23 cellular contexts compared by ENCODE assay signal in genomic region chr21:46062471-46063211, GRCh38. TPM values are rescaled to one million over a fixed set of nuclear protein-coding genes. Genes with fewer than 3 reads are reported as not detected.
DNase-seq lines count a peak whose midpoint lies in the region; ATAC-seq and TF ChIP-seq lines count a peak whose summit lies in the region.
"Had no signal": no experiment of that assay in that cellular context is flagged by ENCODE, and none has a peak within 500 bp of the region (broad histone marks: within the 10 kb centered on the region; RNA-seq: fewer than 3 reads in every experiment).

No MANE protein-coding gene starts in this region.

- peaks cover 4% of the 10 kb centered on the region for H3K36me3 Mint-ChIP-seq in nephron (ENCODE audit: low read depth)
- H3K36me3 Mint-ChIP-seq: brain had no signal

- no peaks in the 10 kb centered on the region for H3K9me2 ChIP-seq in GM23248 (ENCODE audit: insufficient read depth)

- H3F3A ChIP-seq in GM23248 (ENCODE audit: insufficient read depth) = peaks cover 33% of the 10 kb centered on the region

- no peak overlapping the region for H3K4me2 ChIP-seq in GM23248 (ENCODE audit: unreplicated experiment)

- no peak overlapping the region for H3K4me3 ChIP-seq in GM23248
- no peak overlapping the region for H3K4me3 ChIP-seq in esophagus muscularis mucosa
- H3K4me3 ChIP-seq in suprapubic skin = no peak overlapping the region
- H3K4me3 ChIP-seq: colonic mucosa, SK-N-MC had no signal

- H3K27ac ChIP-seq in GM23248 (peak overlapping the region; percentile 19), esophagus muscularis mucosa (replicated peaks in 1 of 4) (peak overlapping the region in 3 of 4 donors; percentile 76 to 99 (median 94)), suprapubic skin (peak overlapping the region; percentile 70)
- H3K27ac ChIP-seq: colonic mucosa, SK-N-MC had no signal

- H3K79me2 ChIP-seq in GM23248 (ENCODE audit: insufficient read depth) = no peaks in the 10 kb centered on the region

- H2AFZ ChIP-seq in GM23248 = no peak overlapping the region

- TF ChIP-seq POLR2A in esophagus muscularis mucosa (IDR thresholded peaks at IDR 0.05; ENCODE audit: low read depth) (no peak), suprapubic skin (IDR thresholded peaks at IDR 0.05) (no peak)

- no peak overlapping the region for H3K9ac ChIP-seq in GM23248

- H3K27me3 ChIP-seq in GM23248 (replicated peaks; ENCODE audit: insufficient read depth) (no peaks in the 10 kb centered on the region), esophagus muscularis mucosa (no peaks in the 10 kb centered on the region), suprapubic skin (peaks cover 9% of the 10 kb centered on the region)
- H3K27me3 ChIP-seq: colonic mucosa had no signal

- ATAC-seq in HG03196 (IDR thresholded peaks at IDR 0.05; ENCODE audit: unreplicated experiment) = no peak
- ATAC-seq in HG03280 (IDR thresholded peaks at IDR 0.05; ENCODE audit: unreplicated experiment) = no peak
- ATAC-seq: activated CD8-positive, alpha-beta T cell treated with anti-CD3 and anti-CD28 coated beads for 36 hours; activated T-cell treated with anti-CD3 and anti-CD28 coated beads, Interleukin-2, amount 50 U/mL, for 72 hours; stimulated activated naive B cell treated with anti-CD40 and anti-IgM and Interleukin-4, amounts not matched to agents 10 μg/mL and 1 μg/mL and 100 μg/mL, for 72 hours had no signal

- in situ Hi-C loops in GM23248 (cut with MboI) = no loop called here

- TF ChIP-seq EP300 in esophagus muscularis mucosa (IDR thresholded peaks at IDR 0.05) (no peak), suprapubic skin (IDR thresholded peaks at IDR 0.05) (no peak)

- peaks cover 42% of the 10 kb centered on the region for H3K4me1 Mint-ChIP-seq in nephron

- peaks cover 45% of the 10 kb centered on the region for H3K4me1 ChIP-seq in GM23248 (ENCODE audit: insufficient read depth)
- peaks cover 39 to 58% (median 49%) of the 10 kb centered on the region in 4 donors for H3K4me1 ChIP-seq in esophagus muscularis mucosa
- peaks cover 46% of the 10 kb centered on the region for H3K4me1 ChIP-seq in suprapubic skin
- H3K4me1 ChIP-seq: colonic mucosa had no signal

- H4K20me1 ChIP-seq in GM23248 (ENCODE audit: insufficient read depth) = no peaks in the 10 kb centered on the region

- DNase-seq in GM23248 (peak; percentile 43), esophagus muscularis mucosa (ENCODE audit: extremely low spot score) (peak; percentile 75), suprapubic skin (ENCODE audit: low spot score in 2 of 2) (no peak), COLO668 (lab: John Stamatoyannopoulos, UW; ENCODE audit: unreplicated experiment) (no peak), SKM-1 treated with dmso at 0.1 percent for 144 hours (lab: John Stamatoyannopoulos, UW; ENCODE audit: unreplicated experiment) (no peak)
- DNase-seq: activated CD4-positive, CD25-positive, alpha-beta regulatory T cell; activated CD8-positive, alpha-beta T cell treated with anti-CD3 and anti-CD28 coated beads for 36 hours; activated naive CD8-positive, alpha-beta T cell treated with anti-CD3 and anti-CD28 coated beads for 36 hours; activated T-cell treated with anti-CD3 and anti-CD28 coated beads, Interleukin-2, amount 50 U/mL, for 72 hours; colonic mucosa; DMS79 treated with DMSO at 0.1 percent for 48 hours; foreskin melanocyte; HCEC 1CT; kidney glomerular epithelial cell; NCI-H1694 treated with DMSO at 0.1 percent for 48 hours; NCI-H226; stimulated activated naive B cell treated with anti-CD40 and anti-IgM and Interleukin-4, amounts not matched to agents 10 μg/mL and 1 μg/mL and 100 μg/mL, for 72 hours had no signal

- H3K27me3 Mint-ChIP-seq in nephron (ENCODE audit: low read depth) = peaks cover 11% of the 10 kb centered on the region

- WGBS in GM23248 (ENCODE audit: low coverage in 1 of 2, low lambda C conversion rate in 2 of 2, missing lambda C conversion rate in 2 of 2), 2 experiments = 42 to 52% methylated on average over 4 to 5 of the region's 5 CpGs
- WGBS in esophagus muscularis mucosa = 80% methylated on average over 5 of the region's 5 CpGs
- WGBS in suprapubic skin = 69% methylated on average over 5 of the region's 5 CpGs

- TF ChIP-seq CTCF in esophagus muscularis mucosa (IDR thresholded peaks at IDR 0.05) = no peak
- TF ChIP-seq CTCF in nephron (IDR thresholded peaks at IDR 0.05; ENCODE audit: unreplicated experiment in 3 of 3) = no peak
- no peak for TF ChIP-seq CTCF in suprapubic skin (IDR thresholded peaks at IDR 0.05)

- H3K9me3 Mint-ChIP-seq in nephron = peaks cover 26% of the 10 kb centered on the region

- H3K4me3 Mint-ChIP-seq in nephron = no peak overlapping the region
- H3K4me3 Mint-ChIP-seq: activated CD8-positive, alpha-beta T cell treated with anti-CD3 and anti-CD28 coated beads for 36 hours; activated naive CD8-positive, alpha-beta T cell treated with anti-CD3 and anti-CD28 coated beads for 36 hours; activated T-cell treated with anti-CD3 and anti-CD28 coated beads, Interleukin-2, amount 50 U/mL, for 72 hours; stimulated activated naive B cell treated with anti-CD40 and anti-IgM and Interleukin-4, amounts not matched to agents 10 μg/mL and 1 μg/mL and 100 μg/mL, for 72 hours had no signal

- H3K36me3 ChIP-seq in GM23248 (ENCODE audit: low read depth) (no peaks in the 10 kb centered on the region), esophagus muscularis mucosa (no peaks in the 10 kb centered on the region), suprapubic skin (no peaks in the 10 kb centered on the region)
- H3K36me3 ChIP-seq: colonic mucosa had no signal

- peak overlapping the region in 2 of 3 experiments; percentile 48 to 67 for H3K27ac Mint-ChIP-seq in nephron
- H3K27ac Mint-ChIP-seq: activated CD8-positive, alpha-beta T cell treated with anti-CD3 and anti-CD28 coated beads for 36 hours; activated naive CD8-positive, alpha-beta T cell treated with anti-CD3 and anti-CD28 coated beads for 36 hours; activated T-cell treated with anti-CD3 and anti-CD28 coated beads, Interleukin-2, amount 50 U/mL, for 72 hours; stimulated activated naive B cell treated with anti-CD40 and anti-IgM and Interleukin-4, amounts not matched to agents 10 μg/mL and 1 μg/mL and 100 μg/mL, for 72 hours had no signal

- H3K9me3 ChIP-seq in GM23248 (ENCODE audit: low read depth) (no peaks in the 10 kb centered on the region), esophagus muscularis mucosa (peaks cover 0 to 10% (median 3%) of the 10 kb centered on the region in 4 donors), suprapubic skin (peaks cover 3% of the 10 kb centered on the region)
- H3K9me3 ChIP-seq: colonic mucosa had no signal

- intact Hi-C loops in esophagus muscularis mucosa (cut with DNase I) = no loop called here

RNA-seq across cellular contexts. Expression of gene COL6A2, which starts 35.3 kb away (rescaled TPM):
- total RNA-seq in GM23248 (2014; rRNA removed; shearing (Covaris generic)) = 1,939 and 2,103 TPM in 2 replicates
- polyA plus RNA-seq in GM23248 (2016; fragmentation: Nextera tagmentation; extraction: Ambion mirVana) = 650 and 676 TPM in 2 replicates
- total RNA-seq in esophagus muscularis mucosa (1,000 to 10,000 TPM in 2 of 4 donors, 100 to 1,000 TPM in 2; 942 to 1,525 (median 1,202) TPM), suprapubic skin (100 to 1,000 TPM in 3 of 4 donors, 10 to 100 TPM in 1; 88.9 to 150 (median 126) TPM)
- polyA plus RNA-seq: neural cell had no signal

Comparison
In these comparisons a context has a peak if more than half of its experiments do, and no peak if none do; other contexts are left out.
1. DNase-seq: peak in GM23248 (single experiment) and esophagus muscularis mucosa (single experiment); none in suprapubic skin (0 of 2), COLO668 (single experiment) and SKM-1 treated with dmso at 0.1 percent for 144 hours (single experiment).
2. H3K27ac ChIP-seq: peak in every context shown above with its lines; median percentile 94 in esophagus muscularis mucosa; 70 in suprapubic skin; 19 in GM23248.
3. RNA of gene COL6A2, which starts 35.3 kb away (total RNA-seq): 1,939 to 2,103 TPM in GM23248 and 942 to 1,525 TPM in esophagus muscularis mucosa; 88.9 to 150 TPM in suprapubic skin; every median in the first group is over 4 times any median in the second.